Comparison of ENCODE assay signal across 25 cellular contexts in genomic region chr2:234189786-234190185, GRCh38.
"Had no signal": no experiment of that assay in that cellular context is flagged by ENCODE, and none has a peak within 500 bp of the region (broad histone marks: within the 10 kb centered on the region; RNA-seq: fewer than 3 reads in every experiment).

No MANE protein-coding gene starts in this region.

- H3K79me2 ChIP-seq: hepatocyte had no signal

- H2AFZ ChIP-seq: hepatocyte had no signal

- H3K9me3 Mint-ChIP-seq: activated CD8-positive, alpha-beta T cell treated with anti-CD3 and anti-CD28 coated beads for 36 hours; nephron; type B pancreatic cell had no signal

- H3K36me3 Mint-ChIP-seq: activated naive CD4-positive, alpha-beta T cell treated with anti-CD3 and anti-CD28 coated beads, Interleukin-2, amount 10 ng/mL, durations not matched to agents 7 days and 5 days; type B pancreatic cell had no signal

- H3K27me3 ChIP-seq: cardiac muscle cell, foreskin keratinocyte, hepatocyte, vagina had no signal

- H3K4me2 ChIP-seq: hepatocyte, smooth muscle cell had no signal

- H3K4me3 Mint-ChIP-seq: activated CD4-positive, alpha-beta T cell treated with anti-CD3 and anti-CD28 coated beads, Interleukin-2, amount 10 ng/mL, durations not matched to agents 24 days and 14 days; activated CD8-positive, alpha-beta memory T cell treated with anti-CD3 and anti-CD28 coated beads, Interleukin-2, amount 10 ng/mL, durations not matched to agents 7 days and 5 days; activated CD8-positive, alpha-beta T cell treated with anti-CD3 and anti-CD28 coated beads for 36 hours; activated naive CD4-positive, alpha-beta T cell treated with anti-CD3 and anti-CD28 coated beads, Interleukin-2, amount 10 ng/mL, durations not matched to agents 7 days and 5 days; nephron; type B pancreatic cell had no signal

- H3K27ac Mint-ChIP-seq: activated CD4-positive, alpha-beta T cell treated with anti-CD3 and anti-CD28 coated beads, Interleukin-2, amount 10 ng/mL, durations not matched to agents 24 days and 14 days; activated CD8-positive, alpha-beta memory T cell treated with anti-CD3 and anti-CD28 coated beads, Interleukin-2, amount 10 ng/mL, durations not matched to agents 7 days and 5 days; activated CD8-positive, alpha-beta T cell treated with anti-CD3 and anti-CD28 coated beads for 36 hours; activated naive CD4-positive, alpha-beta T cell treated with anti-CD3 and anti-CD28 coated beads, Interleukin-2, amount 10 ng/mL, durations not matched to agents 7 days and 5 days; nephron; type B pancreatic cell had no signal

- ATAC-seq: activated CD8-positive, alpha-beta memory T cell treated with anti-CD3 and anti-CD28 coated beads, Interleukin-2, amount 10 ng/mL, durations not matched to agents 7 days and 5 days; activated CD8-positive, alpha-beta T cell treated with anti-CD3 and anti-CD28 coated beads for 36 hours; foreskin keratinocyte; sciatic nerve had no signal

- H3K9me3 ChIP-seq: left ventricle myocardium inferior, thoracic aorta, vagina had no signal

- DNase-seq: activated CD4-positive, alpha-beta T cell treated with anti-CD3 and anti-CD28 coated beads, Interleukin-2, amount 10 ng/mL, durations not matched to agents 24 days and 14 days; activated CD8-positive, alpha-beta memory T cell treated with anti-CD3 and anti-CD28 coated beads, Interleukin-2, amount 10 ng/mL, durations not matched to agents 7 days and 5 days; activated CD8-positive, alpha-beta T cell treated with anti-CD3 and anti-CD28 coated beads for 36 hours; activated effector memory CD4-positive, alpha-beta T cell treated with anti-CD3 and anti-CD28 coated beads, Interleukin-2, amount 50 U/mL, for 16 hours; activated naive CD4-positive, alpha-beta T cell treated with anti-CD3 and anti-CD28 coated beads, Interleukin-2, amount 10 ng/mL, durations not matched to agents 7 days and 5 days; activated T-cell treated with anti-CD3 and anti-CD28 coated beads for 4 hours; amygdala; cortex of kidney; foreskin keratinocyte; left ventricle myocardium inferior; midbrain; nucleus accumbens; posterior cingulate gyrus; stimulated activated CD4-positive, alpha-beta T cell treated with anti-CD3 and anti-CD28 coated beads, Interleukin-15, amount 100 ng/mL, for 24 hours; stimulated activated CD4-positive, alpha-beta T cell treated with anti-CD3 and anti-CD28 coated beads, Interleukin-4, amount 100 ng/mL, for 1 hour; stimulated activated naive CD4-positive, alpha-beta T cell had no signal

- H3K4me1 ChIP-seq: left ventricle myocardium inferior, vagina had no signal

- H3K4me1 Mint-ChIP-seq: activated CD4-positive, alpha-beta T cell treated with anti-CD3 and anti-CD28 coated beads, Interleukin-2, amount 10 ng/mL, durations not matched to agents 24 days and 14 days; activated CD8-positive, alpha-beta memory T cell treated with anti-CD3 and anti-CD28 coated beads, Interleukin-2, amount 10 ng/mL, durations not matched to agents 7 days and 5 days; activated naive CD4-positive, alpha-beta T cell treated with anti-CD3 and anti-CD28 coated beads, Interleukin-2, amount 10 ng/mL, durations not matched to agents 7 days and 5 days; nephron had no signal

- FAIRE-seq: endometrium had no signal

- H3K4me3 ChIP-seq: cardiac muscle cell, hepatocyte, left ventricle myocardium inferior, smooth muscle cell, thoracic aorta, vagina had no signal

- H3K27me3 Mint-ChIP-seq: activated CD8-positive, alpha-beta T cell treated with anti-CD3 and anti-CD28 coated beads for 36 hours; type B pancreatic cell had no signal

- H3K27ac ChIP-seq: cardiac muscle cell, foreskin keratinocyte, hepatocyte, left ventricle myocardium inferior, thoracic aorta, vagina had no signal

- H3K36me3 ChIP-seq: cardiac muscle cell, left ventricle myocardium inferior, thoracic aorta, vagina had no signal
